In genomic region chr19:13763300-13763699, GRCh38 we compare ENCODE assay signal across 10 cellular contexts. TPM values are rescaled to one million over a fixed set of nuclear protein-coding genes. Genes with fewer than 3 reads are reported as not detected.
DNase-seq lines count a peak whose midpoint lies in the region; ATAC-seq, FAIRE-seq and TF ChIP-seq lines count a peak whose summit lies in the region.
"Had no signal": no experiment of that assay in that cellular context is flagged by ENCODE, and none has a peak within 500 bp of the region (broad histone marks: within the 10 kb centered on the region; RNA-seq: fewer than 3 reads in every experiment).

No MANE protein-coding gene starts in this region.

- TF ChIP-seq RAD21 in HepG2 (CRISPR knock-in tag; IDR thresholded peaks at IDR 0.05), result no peak

- no peaks in the 10 kb centered on the region for H4K20me1 ChIP-seq in HepG2 (ENCODE audit: insufficient read depth, low read length)

- H3K79me2 ChIP-seq in HepG2 (ENCODE audit: insufficient read depth, low read length), result peaks cover 7% of the 10 kb centered on the region

- TF ChIP-seq EP300 in HepG2 (IDR thresholded peaks at IDR 0.05; ENCODE audit: low read depth in 2 of 2, low read length in 2 of 2), result no peak
- TF ChIP-seq EP300 in HepG2 (CRISPR knock-in tag; IDR thresholded peaks at IDR 0.05; ENCODE audit: borderline replicate concordance), result no peak

- FAIRE-seq in HepG2 (lab: Jason Lieb, UNC), result no peak

- peak overlapping the region; percentile 32; the same call in 1 of the 2 replicates for H3K4me2 ChIP-seq in HepG2 (ENCODE audit: low read depth, low read length)

- H3K36me3 ChIP-seq in HepG2 (replicated peaks in 1 of 2; ENCODE audit: control insufficient read depth in 1 of 2, insufficient read depth in 2 of 2, low read length in 2 of 2) (peaks cover 6 to 15% of the 10 kb centered on the region in 2 experiments), right lobe of liver (peaks cover 4 to 25% (median 8%) of the 10 kb centered on the region in 4 donors), SK-N-MC (ENCODE audit: insufficient read depth, low read length) (peaks cover 21% of the 10 kb centered on the region; the same call in 1 of the 2 replicates), tibial artery (peaks cover 46 to 62% (median 57%) of the 10 kb centered on the region in 3 donors)

- BruUV-seq in HepG2 (replicated peaks; lab: Mats Ljungman, UMichigan), result no TSS peak

- H3K9me3 ChIP-seq in HepG2 (ENCODE audit: low read length) (no peaks in the 10 kb centered on the region), right lobe of liver (no peaks in the 10 kb centered on the region), SK-N-MC (ENCODE audit: low read depth, low read length) (no peaks in the 10 kb centered on the region), tibial artery (no peaks in the 10 kb centered on the region)
- H3K9me3 ChIP-seq: prostate gland had no signal

- H3K4me1 Mint-ChIP-seq in effector memory CD8-positive, alpha-beta T cell (ENCODE audit: low read depth in 2 of 2), result peaks cover 10 to 13% of the 10 kb centered on the region in 2 donors

- H3K27me3 ChIP-seq in HepG2 (ENCODE audit: control insufficient read depth in 1 of 2, insufficient read depth in 2 of 2, low read length in 2 of 2) (no peaks in the 10 kb centered on the region), right lobe of liver (no peaks in the 10 kb centered on the region), tibial artery (no peaks in the 10 kb centered on the region)

- TF ChIP-seq POLR2A in HepG2 (IDR thresholded peaks at IDR 0.05; ENCODE audit: insufficient read depth in 1 of 2, low read depth in 2 of 2, low read length in 2 of 2) (no peak), right lobe of liver (IDR thresholded peaks at IDR 0.05) (no peak)

- CTCF ChIA-PET in HepG2 (lab: Yijun Ruan, JAX; ENCODE audit: low intra/inter-chr PET ratio, low total read pairs), result no interaction called here

- H3K4me3 Mint-ChIP-seq in effector memory CD8-positive, alpha-beta T cell, result peak overlapping the region; percentile 54 to 80

- H3K27ac Mint-ChIP-seq in effector memory CD8-positive, alpha-beta T cell, result peak overlapping the region in 1 of 2 donors; percentile 69

- WGBS in HepG2 (ENCODE audit: low lambda C conversion rate), result 97% methylated on average over 3 of the region's 3 CpGs
- WGBS in right lobe of liver (ENCODE audit: insufficient coverage, low coverage, low lambda C conversion rate, missing lambda C conversion rate), result 87% methylated on average over 3 of the region's 3 CpGs

- TF ChIP-seq CTCF in HepG2 (CRISPR knock-in tag; IDR thresholded peaks at IDR 0.05) (no peak), right lobe of liver (IDR thresholded peaks at IDR 0.05) (no peak), tibial artery (IDR thresholded peaks at IDR 0.05) (no peak)

- intact Hi-C loops in HepG2 (cut with micrococcal nuclease; ENCODE audit: unreplicated experiment) (no loop called here), right lobe of liver (cut with DNase I) (no loop called here), tibial artery (cut with DNase I; ENCODE audit: low total_unique reads) (no loop called here)

- no peaks in the 10 kb centered on the region for H3K27me3 Mint-ChIP-seq in effector memory CD8-positive, alpha-beta T cell

- H3K9ac ChIP-seq in HepG2 (ENCODE audit: insufficient read depth, low read depth, low read length), result no peak overlapping the region
- H3K9ac ChIP-seq in SK-N-MC (ENCODE audit: insufficient read length), result no peak overlapping the region

- no peak overlapping the region for H3K27ac ChIP-seq in HepG2 (ENCODE audit: extremely low read length, insufficient read depth, low read length)
- no peak overlapping the region for H3K27ac ChIP-seq in right lobe of liver
- H3K27ac ChIP-seq in SK-N-MC, result no peak overlapping the region
- H3K27ac ChIP-seq in tibial artery, result no peak overlapping the region

- H3K4me3 ChIP-seq in HepG2 (replicated peaks in 1 of 3; ENCODE audit: insufficient read depth in 1 of 3, low read depth in 2 of 3, low read length in 3 of 3) (no peak overlapping the region; a peak in 1 of 6 replicates), right lobe of liver (no peak overlapping the region), SK-N-MC (peak overlapping the region; percentile 78; the same call in 1 of the 2 replicates), tibial artery (no peak overlapping the region)

- H3K9me3 Mint-ChIP-seq in effector memory CD8-positive, alpha-beta T cell, result no peaks in the 10 kb centered on the region

- H2AFZ ChIP-seq in HepG2 (ENCODE audit: low read length), result no peak overlapping the region

- no peak for DNase-seq in HepG2 (ENCODE audit: low spot score)
- no peak for DNase-seq in right lobe of liver
- no peak for DNase-seq in SK-N-MC (ENCODE audit: low read depth, low spot score)
- DNase-seq in effector memory CD8-positive, alpha-beta T cell, result no peak
- no peak for DNase-seq in germinal center (ENCODE audit: low spot score)
- no peak for DNase-seq in UCSD-AML1 (lab: John Stamatoyannopoulos, UW; ENCODE audit: unreplicated experiment)
- DNase-seq in tibial artery, result no peak
- DNase-seq: AML-193 had no signal

- H3K4me1 ChIP-seq in HepG2 (ENCODE audit: insufficient read depth, low read length), result peaks cover 26% of the 10 kb centered on the region
- peaks cover 0 to 12% (median 4%) of the 10 kb centered on the region in 4 donors for H3K4me1 ChIP-seq in right lobe of liver
- H3K4me1 ChIP-seq in tibial artery, result peaks cover 0 to 23% (median 16%) of the 10 kb centered on the region in 4 donors

- peaks cover 42% of the 10 kb centered on the region for H3K36me3 Mint-ChIP-seq in effector memory CD8-positive, alpha-beta T cell (ENCODE audit: insufficient read depth)

- POLR2A ChIA-PET in HepG2 (lab: Yijun Ruan, JAX), result no interaction called here

- no peak for ATAC-seq in HepG2
- no peak for ATAC-seq in right lobe of liver
- no peak for ATAC-seq in effector memory CD8-positive, alpha-beta T cell (replicated peaks)
- ATAC-seq in HG02840 (IDR thresholded peaks at IDR 0.05; ENCODE audit: low FRiP score, unreplicated experiment), result no peak

- in situ Hi-C loops in HepG2 (cut with HindIII; ENCODE audit: extremely low pct_ligation_motif_present, low pct_unique_long_range_greater_than_20kb), result loop anchor here (25.0 kb wide), 1 partner anchor 299 kb away; the partner anchor contains the start of genes MISP3 and PALM3

RNA-seq across cellular contexts. Expression of gene MRI1, which starts 1.0 kb away (rescaled TPM):
- total RNA-seq in HepG2 (2016; rRNA removed; fragmentation: Illumina TruSeq; extraction: Trizol) (15.3 and 20.1 TPM in 2 replicates), right lobe of liver (10 to 100 TPM; 14.5 to 30.5 (median 24.1) TPM)
- 2.2 and 3.3 TPM in 2 replicates for total RNA-seq in HepG2 (2016; cell fraction: cytosol; rRNA removed; fragmentation: Illumina TruSeq; extraction: Trizol; ENCODE audit: low read depth)
- 15.0 and 19.2 TPM in 2 replicates for total RNA-seq in HepG2 (2016; cell fraction: insoluble cytoplasmic fraction; rRNA removed; fragmentation: Illumina TruSeq; extraction: Trizol)
- 5.4 and 5.5 TPM in 2 replicates for total RNA-seq in HepG2 (2016; cell fraction: membrane; rRNA removed; fragmentation: Illumina TruSeq; extraction: Trizol)
- 16.8 and 19.8 TPM in 2 replicates for total RNA-seq in HepG2 (2016; cell fraction: nucleus; rRNA removed; fragmentation: Illumina TruSeq; extraction: Trizol)
- 20.6 and 27.7 TPM in 2 replicates for polyA plus RNA-seq in HepG2 (2011; rRNA removed)
- polyA plus RNA-seq in HepG2 (2011; cell fraction: cytosol; rRNA removed), result 11.3 and 15.1 TPM in 2 replicates
- 130 and 140 TPM in 2 replicates for polyA plus RNA-seq in HepG2 (2011; cell fraction: nucleus; rRNA removed)
- 9.3 and 11.3 TPM in 2 replicates for polyA plus RNA-seq in HepG2 (2012)
- 2.0 and 2.1 TPM in 2 replicates for polyA plus RNA-seq in HepG2 (2016; cell fraction: cytosol; fragmentation: Illumina TruSeq; extraction: Trizol; ENCODE audit: low read depth)
- 14.4 and 15.2 TPM in 2 replicates for polyA plus RNA-seq in HepG2 (2016; cell fraction: insoluble cytoplasmic fraction; fragmentation: Illumina TruSeq; extraction: Trizol; ENCODE audit: low read depth)
- polyA plus RNA-seq in HepG2 (2016; cell fraction: membrane; fragmentation: Illumina TruSeq; extraction: Trizol; ENCODE audit: low read depth), result 3.7 TPM in 2 replicates
- 38.8 and 42.1 TPM in 2 replicates for polyA plus RNA-seq in HepG2 (2016; cell fraction: nucleus; fragmentation: Illumina TruSeq; extraction: Trizol; ENCODE audit: insufficient read depth, low read depth)
- polyA minus RNA-seq in HepG2 (2011; rRNA and poly(A)+ RNA removed; ENCODE audit: low replicate concordance), result 31.0 and 50.1 TPM in 2 replicates
- 12.0 and 12.5 TPM in 2 replicates for polyA minus RNA-seq in HepG2 (2011; cell fraction: cytosol; rRNA and poly(A)+ RNA removed)
- polyA minus RNA-seq in HepG2 (2011; cell fraction: nucleus; rRNA and poly(A)+ RNA removed), result 12.9 and 13.9 TPM in 2 replicates

RNA-seq across cellular contexts. Expression of gene C19orf53, which starts 11.0 kb away (rescaled TPM):
- total RNA-seq in HepG2 (2016; rRNA removed; fragmentation: Illumina TruSeq; extraction: Trizol) (127 and 129 TPM in 2 replicates), right lobe of liver (100 to 1,000 TPM in 2 of 6 experiments, 10 to 100 TPM in 4; 30.6 to 227 (median 32.8) TPM)
- total RNA-seq in HepG2 (2016; cell fraction: cytosol; rRNA removed; fragmentation: Illumina TruSeq; extraction: Trizol; ENCODE audit: low read depth), result 100 and 107 TPM in 2 replicates
- 120 and 139 TPM in 2 replicates for total RNA-seq in HepG2 (2016; cell fraction: insoluble cytoplasmic fraction; rRNA removed; fragmentation: Illumina TruSeq; extraction: Trizol)
- 129 and 137 TPM in 2 replicates for total RNA-seq in HepG2 (2016; cell fraction: membrane; rRNA removed; fragmentation: Illumina TruSeq; extraction: Trizol)
- 38.1 and 46.3 TPM in 2 replicates for total RNA-seq in HepG2 (2016; cell fraction: nucleus; rRNA removed; fragmentation: Illumina TruSeq; extraction: Trizol)
- 130 and 154 TPM in 2 replicates for polyA plus RNA-seq in HepG2 (2011; rRNA removed)
- 136 and 140 TPM in 2 replicates for polyA plus RNA-seq in HepG2 (2011; cell fraction: cytosol; rRNA removed)
- polyA plus RNA-seq in HepG2 (2011; cell fraction: nucleus; rRNA removed), result 41.3 and 46.6 TPM in 2 replicates
- 81.4 and 137 TPM in 2 replicates for polyA plus RNA-seq in HepG2 (2012)
- polyA plus RNA-seq in HepG2 (2016; cell fraction: cytosol; fragmentation: Illumina TruSeq; extraction: Trizol; ENCODE audit: low read depth), result 129 and 144 TPM in 2 replicates
- polyA plus RNA-seq in HepG2 (2016; cell fraction: insoluble cytoplasmic fraction; fragmentation: Illumina TruSeq; extraction: Trizol; ENCODE audit: low read depth), result 157 and 159 TPM in 2 replicates
- polyA plus RNA-seq in HepG2 (2016; cell fraction: membrane; fragmentation: Illumina TruSeq; extraction: Trizol; ENCODE audit: low read depth), result 161 and 164 TPM in 2 replicates
- polyA plus RNA-seq in HepG2 (2016; cell fraction: nucleus; fragmentation: Illumina TruSeq; extraction: Trizol; ENCODE audit: insufficient read depth, low read depth), result 79.1 and 91.5 TPM in 2 replicates
- 66.1 and 174 TPM in 2 replicates for polyA minus RNA-seq in HepG2 (2011; rRNA and poly(A)+ RNA removed; ENCODE audit: low replicate concordance)
- 29.3 and 33.8 TPM in 2 replicates for polyA minus RNA-seq in HepG2 (2011; cell fraction: cytosol; rRNA and poly(A)+ RNA removed)
- polyA minus RNA-seq in HepG2 (2011; cell fraction: nucleus; rRNA and poly(A)+ RNA removed), result 14.4 and 17.7 TPM in 2 replicates

RNA-seq across cellular contexts. Expression of gene ZSWIM4, which starts 31.9 kb away (rescaled TPM):
- total RNA-seq in HepG2 (2016; rRNA removed; fragmentation: Illumina TruSeq; extraction: Trizol) (0.27 and 0.33 TPM in 2 replicates), right lobe of liver (1 to 10 TPM in 5 of 6 experiments, under 1 TPM in 1; 0.98 to 3.7 (median 1.7) TPM)
- 0.10 and 0.35 TPM in 2 replicates for total RNA-seq in HepG2 (2016; cell fraction: cytosol; rRNA removed; fragmentation: Illumina TruSeq; extraction: Trizol; ENCODE audit: low read depth)
- 0.22 and 0.28 TPM in 2 replicates for total RNA-seq in HepG2 (2016; cell fraction: insoluble cytoplasmic fraction; rRNA removed; fragmentation: Illumina TruSeq; extraction: Trizol)
- total RNA-seq in HepG2 (2016; cell fraction: membrane; rRNA removed; fragmentation: Illumina TruSeq; extraction: Trizol), result 0.09 and 0.14 TPM in 2 replicates
- total RNA-seq in HepG2 (2016; cell fraction: nucleus; rRNA removed; fragmentation: Illumina TruSeq; extraction: Trizol), result 0.28 and 0.37 TPM in 2 replicates
- 0.86 and 1.8 TPM in 2 replicates for polyA plus RNA-seq in HepG2 (2011; rRNA removed)
- polyA plus RNA-seq in HepG2 (2011; cell fraction: cytosol; rRNA removed), result 0.91 and 1.2 TPM in 2 replicates
- polyA plus RNA-seq in HepG2 (2011; cell fraction: nucleus; rRNA removed), result 3.4 and 3.5 TPM in 2 replicates
- polyA plus RNA-seq in HepG2 (2012), result 1.5 and 2.1 TPM in 2 replicates
- 0.02 TPM in 1 of 2 replicates, not detected in the other for polyA plus RNA-seq in HepG2 (2016; cell fraction: cytosol; fragmentation: Illumina TruSeq; extraction: Trizol; ENCODE audit: low read depth)
- polyA plus RNA-seq in HepG2 (2016; cell fraction: insoluble cytoplasmic fraction; fragmentation: Illumina TruSeq; extraction: Trizol; ENCODE audit: low read depth), result 0.38 and 0.45 TPM in 2 replicates
- 0.14 and 0.20 TPM in 2 replicates for polyA plus RNA-seq in HepG2 (2016; cell fraction: membrane; fragmentation: Illumina TruSeq; extraction: Trizol; ENCODE audit: low read depth)
- polyA plus RNA-seq in HepG2 (2016; cell fraction: nucleus; fragmentation: Illumina TruSeq; extraction: Trizol; ENCODE audit: insufficient read depth, low read depth), result 0.48 and 0.55 TPM in 2 replicates
- 1.7 and 5.3 TPM in 2 replicates for polyA minus RNA-seq in HepG2 (2011; rRNA and poly(A)+ RNA removed; ENCODE audit: low replicate concordance)
- polyA minus RNA-seq in HepG2 (2011; cell fraction: cytosol; rRNA and poly(A)+ RNA removed), result 2.5 and 2.7 TPM in 2 replicates
- polyA minus RNA-seq in HepG2 (2011; cell fraction: nucleus; rRNA and poly(A)+ RNA removed), result 2.1 and 2.4 TPM in 2 replicates
